ENCODE assay signal across 15 cellular contexts in genomic region chr7:150410680-150411346, GRCh38. TPM values are rescaled to one million over a fixed set of nuclear protein-coding genes. Genes with fewer than 3 reads are reported as not detected.
DNase-seq lines count a peak whose midpoint lies in the region; ATAC-seq, FAIRE-seq and TF ChIP-seq lines count a peak whose summit lies in the region.
"Had no signal": no experiment of that assay in that cellular context is flagged by ENCODE, and none has a peak within 500 bp of the region (broad histone marks: within the 10 kb centered on the region; RNA-seq: fewer than 3 reads in every experiment).

No MANE protein-coding gene starts in this region.

- H3K9me3 ChIP-seq in heart left ventricle (no peaks in the 10 kb centered on the region), right cardiac atrium (ENCODE audit: control insufficient read depth, low read length) (no peaks in the 10 kb centered on the region), K562 (replicated peaks; ENCODE audit: control insufficient read depth, insufficient read depth, low read depth, low read length) (no peaks in the 10 kb centered on the region), thyroid gland (no peaks in the 10 kb centered on the region)
- no peaks in the 10 kb centered on the region for H3K9me3 ChIP-seq in naive thymus-derived CD4-positive, alpha-beta T cell (ENCODE audit: control insufficient read depth in 2 of 3, low read length in 3 of 3)

- no peak for TF ChIP-seq CTCF in heart left ventricle (IDR thresholded peaks at IDR 0.05)
- no peak for TF ChIP-seq CTCF in K562 (IDR thresholded peaks at IDR 0.05 in 2 of 3, conservative IDR thresholded peaks at IDR 0.05 in 1 of 3; ENCODE audit: insufficient read depth in 2 of 3, low read depth in 1 of 3, low read length in 3 of 3)
- no peak for TF ChIP-seq CTCF in thyroid gland (IDR thresholded peaks at IDR 0.05)

- H3K9me3 Mint-ChIP-seq in naive thymus-derived CD4-positive, alpha-beta T cell = no peaks in the 10 kb centered on the region

- H2AFZ ChIP-seq in K562 (ENCODE audit: low read depth, low read length) = no peak overlapping the region

- H3K9me1 ChIP-seq in K562 (ENCODE audit: control insufficient read depth, insufficient read depth, low read length) = no peaks in the 10 kb centered on the region

- peaks cover 0 to 17% (median 11%) of the 10 kb centered on the region in 12 donors for H3K4me1 ChIP-seq in heart left ventricle
- peaks cover 6% of the 10 kb centered on the region for H3K4me1 ChIP-seq in right cardiac atrium (ENCODE audit: control insufficient read depth, insufficient read depth, low read length)
- peaks cover 15 to 39% of the 10 kb centered on the region in 2 experiments for H3K4me1 ChIP-seq in K562 (replicated peaks in 1 of 2; ENCODE audit: control insufficient read depth in 2 of 2, insufficient read depth in 2 of 2, low read length in 2 of 2)
- peaks cover 5 to 11% of the 10 kb centered on the region in 2 donors for H3K4me1 ChIP-seq in naive thymus-derived CD4-positive, alpha-beta T cell (ENCODE audit: control insufficient read depth in 2 of 2, insufficient read depth in 2 of 2, low read length in 2 of 2)
- peaks cover 60 to 74% of the 10 kb centered on the region in 2 donors for H3K4me1 ChIP-seq in thyroid gland

- no peak overlapping the region for H3K4me2 ChIP-seq in K562 (ENCODE audit: insufficient read depth, low read length)

- H3K27me3 Mint-ChIP-seq in naive thymus-derived CD4-positive, alpha-beta T cell = no peaks in the 10 kb centered on the region

- H3K79me2 ChIP-seq in K562 (ENCODE audit: control insufficient read depth, insufficient read depth, low read length) = peaks cover 7% of the 10 kb centered on the region; the same call in 2 of the 3 replicates

- peak overlapping the region in 1 of 2 experiments; percentile 71; a peak in 2 of 4 replicates for H3K9ac ChIP-seq in K562 (ENCODE audit: insufficient read depth in 1 of 2, low read depth in 2 of 2, low read length in 2 of 2)

- H3K36me3 Mint-ChIP-seq in naive thymus-derived CD4-positive, alpha-beta T cell = peaks cover 0 to 18% (median 3%) of the 10 kb centered on the region in 5 donors

- intact Hi-C loops in heart left ventricle (cut with DNase I) (loop anchor here in 1 of 10 donors (10.0 kb wide), 1 partner anchor 126 kb away; no protein-coding TSS in a partner anchor), right cardiac atrium (cut with DNase I) (no loop called here), K562 (cut with micrococcal nuclease) (no loop called here), thyroid gland (cut with DNase I) (no loop called here)
- intact Hi-C loops in naive thymus-derived CD4-positive, alpha-beta T cell (cut with micrococcal nuclease) = no loop called here

- no TSS peak for BruUV-seq in K562 (replicated peaks; lab: Mats Ljungman, UMichigan)

- H3K4me1 Mint-ChIP-seq in naive thymus-derived CD4-positive, alpha-beta T cell = peaks cover 17 to 30% (median 21%) of the 10 kb centered on the region in 7 donors

- H3K4me3 ChIP-seq in heart left ventricle = no peak overlapping the region
- no peak overlapping the region for H3K4me3 ChIP-seq in right cardiac atrium (ENCODE audit: low read length)
- no peak overlapping the region for H3K4me3 ChIP-seq in K562
- no peak overlapping the region for H3K4me3 ChIP-seq in naive thymus-derived CD4-positive, alpha-beta T cell (ENCODE audit: low read length)
- no peak overlapping the region for H3K4me3 ChIP-seq in thyroid gland (replicated peaks in 1 of 3)

- CTCF ChIA-PET in K562 (lab: Yijun Ruan, JAX; ENCODE audit: low intra/inter-chr PET ratio) = no interaction called here
- CTCF ChIA-PET in naive thymus-derived CD4-positive, alpha-beta T cell (lab: Charles Lee) = no interaction called here

- no peak for TF ChIP-seq EP300 in K562 (IDR thresholded peaks at IDR 0.05; ENCODE audit: low read length)

- FAIRE-seq in K562 (lab: Jason Lieb, UNC) = no peak
- FAIRE-seq: colon, HepG2 had no signal

- TF ChIP-seq POLR2A in heart left ventricle (IDR thresholded peaks at IDR 0.05) (no peak), K562 (conservative IDR thresholded peaks at IDR 0.05) (no peak), thyroid gland (IDR thresholded peaks at IDR 0.05) (peak in 1 of 2 donors; percentile 55)

- WGBS in heart left ventricle, 4 donors = 78 to 85% (median 80%) methylated on average over 8 to 10 of the region's 10 CpGs
- WGBS in right cardiac atrium = 70% methylated on average over 10 of the region's 10 CpGs
- 70% methylated on average over 10 of the region's 10 CpGs for WGBS in K562 (ENCODE audit: insufficient coverage, low coverage, missing lambda C conversion rate)
- WGBS in thyroid gland, 2 donors = 39 to 44% methylated on average over 9 to 10 of the region's 10 CpGs

- H3K36me3 ChIP-seq in heart left ventricle (peaks cover 0 to 16% (median 0%) of the 10 kb centered on the region in 9 donors), K562 (ENCODE audit: control insufficient read depth, insufficient read depth, low read length) (peaks cover 13% of the 10 kb centered on the region; the same call in 1 of the 3 replicates), thyroid gland (no peaks in the 10 kb centered on the region)
- H3K36me3 ChIP-seq in naive thymus-derived CD4-positive, alpha-beta T cell (ENCODE audit: control insufficient read depth in 2 of 3, insufficient read depth in 3 of 3, low read length in 3 of 3) = peaks cover 0 to 38% (median 3%) of the 10 kb centered on the region in 3 experiments

- H3K27ac ChIP-seq in heart left ventricle (no peak overlapping the region), right cardiac atrium (ENCODE audit: low read length) (no peak overlapping the region), K562 (ENCODE audit: extremely low read depth, low read depth, low read length) (no peak overlapping the region), thyroid gland (peak overlapping the region; percentile 75 to 87 (median 86))
- H3K27ac ChIP-seq in naive thymus-derived CD4-positive, alpha-beta T cell (ENCODE audit: low read depth, low read length) = no peak overlapping the region

- no peak for TF ChIP-seq RAD21 in K562 (CRISPR knock-in tag; conservative IDR thresholded peaks at IDR 0.05 in 1 of 2, IDR thresholded peaks at IDR 0.05 in 1 of 2)

- in situ Hi-C loops in K562 (cut with MboI) = no loop called here

- no peak overlapping the region for H3K4me3 Mint-ChIP-seq in naive thymus-derived CD4-positive, alpha-beta T cell

- DNase-seq in heart left ventricle = peak in 3 of 5 donors; percentile 19 to 42 (median 23)
- no peak for DNase-seq in right cardiac atrium
- no peak for DNase-seq in K562 (ENCODE audit: extremely low read depth in 1 of 4, low spot score in 3 of 4)
- DNase-seq in naive thymus-derived CD4-positive, alpha-beta T cell = no peak
- peak; percentile 77 for DNase-seq in thyroid gland
- no peak for DNase-seq in NOMO-1 treated with dmso at 0.1 percent for 144 hours (lab: John Stamatoyannopoulos, UW; ENCODE audit: unreplicated experiment)
- no peak for DNase-seq in SHP77 treated with DMSO at 0.1 percent for 48 hours (lab: John Stamatoyannopoulos, UW)
- DNase-seq: activated CD4-positive, alpha-beta T cell treated with anti-CD3 and anti-CD28 coated beads for 48 hours; activated naive CD4-positive, alpha-beta T cell treated with Interleukin-2 at 50 U/mL for 16 hours; DND-41; NCI-H1092 treated with DMSO at 0.1 percent for 48 hours had no signal

- H3K27ac Mint-ChIP-seq in naive thymus-derived CD4-positive, alpha-beta T cell = peak overlapping the region in 6 of 9 donors; percentile 2 to 85 (median 54)

- no peaks in the 10 kb centered on the region for H4K20me1 ChIP-seq in K562 (replicated peaks; ENCODE audit: control insufficient read depth, insufficient read depth, low read length)

- ATAC-seq in heart left ventricle = no peak
- no peak for ATAC-seq in right cardiac atrium
- no peak for ATAC-seq in K562
- ATAC-seq in naive thymus-derived CD4-positive, alpha-beta T cell = no peak
- no peak for ATAC-seq in GM19467 (IDR thresholded peaks at IDR 0.05; ENCODE audit: unreplicated experiment)
- ATAC-seq: HepG2 had no signal

- POLR2A ChIA-PET in K562 (lab: Yijun Ruan, JAX) = interaction anchor here (0.6 to 1.0 kb wide), 4 partner anchors 13 to 1108 kb away, joined by 3 to 5 read pairs (median 4); no protein-coding TSS in a partner anchor
- POLR2A ChIA-PET in naive thymus-derived CD4-positive, alpha-beta T cell (lab: Charles Lee) = interaction anchor here (0.7 to 1.1 kb wide), 2 partner anchors 8 to 54 kb away, joined by 3 to 4 read pairs; no protein-coding TSS in a partner anchor

- no peaks in the 10 kb centered on the region for H3K27me3 ChIP-seq in heart left ventricle
- H3K27me3 ChIP-seq in right cardiac atrium (ENCODE audit: control insufficient read depth, insufficient read depth) = no peaks in the 10 kb centered on the region
- no peaks in the 10 kb centered on the region for H3K27me3 ChIP-seq in K562 (ENCODE audit: control insufficient read depth in 2 of 2, insufficient read depth in 2 of 2, low read length in 2 of 2)
- H3K27me3 ChIP-seq in naive thymus-derived CD4-positive, alpha-beta T cell (ENCODE audit: control insufficient read depth in 2 of 2, insufficient read depth in 2 of 2, low read length in 2 of 2) = no peaks in the 10 kb centered on the region
- H3K27me3 ChIP-seq in thyroid gland = no peaks in the 10 kb centered on the region

RNA-seq across cellular contexts. Expression of gene ZNF775, which starts 31.7 kb away (rescaled TPM):
- total RNA-seq in heart left ventricle (1 to 10 TPM; 2.1 to 5.0 (median 3.3) TPM), right cardiac atrium (1 to 10 TPM; 5.1 to 6.5 (median 5.8) TPM), K562 (2014; rRNA removed) (18.6 and 21.8 TPM in 2 replicates), K562 (2014; rRNA removed; fragmentation: Illumina TruSeq; extraction: Trizol) (1.1 and 1.8 TPM in 2 replicates), K562 (2015; rRNA removed; fragmentation: Illumina TruSeq; extraction: Trizol) (5.5 and 5.7 TPM in 2 replicates), K562 (2021) (18.7 and 19.2 TPM in 2 replicates), thyroid gland (1 to 10 TPM; 4.3 to 7.5 (median 6.3) TPM)
- polyA plus RNA-seq in heart left ventricle (1 to 10 TPM; 1.8 to 4.4 TPM), right cardiac atrium (4.5 TPM), K562 (2011; rRNA removed) (4.9 and 8.3 TPM in 2 replicates), K562 (2014; fragmentation: Illumina TruSeq; extraction: Trizol) (1.5 and 3.5 TPM in 2 replicates), K562 (2014; fragmentation: Nextera tagmentation; extraction: Ambion mirVana) (under 1 TPM; 0.04 to 0.20 TPM), K562 (2014; rRNA removed) (13.1 and 13.2 TPM in 2 replicates)
- 3.1 and 10.5 TPM in 2 replicates for total RNA-seq in K562 (2011; cell fraction: chromatin; rRNA removed; ENCODE audit: low replicate concordance)
- total RNA-seq in K562 (2011; cell fraction: nucleolus; rRNA removed) = 12.0 and 14.7 TPM in 2 replicates
- 5.9 TPM in 2 replicates for total RNA-seq in K562 (2011; cell fraction: nucleoplasm; rRNA removed)
- polyA plus RNA-seq in K562 (2011; cell fraction: cytosol; rRNA removed) = 7.9 and 29.5 TPM in 2 replicates
- 9.1 and 15.1 TPM in 2 replicates for polyA plus RNA-seq in K562 (2011; cell fraction: nucleus; rRNA removed)
- polyA plus RNA-seq in K562 (2012) = 11.8 and 13.9 TPM in 2 replicates
- 1.3 and 1.6 TPM in 2 replicates for polyA minus RNA-seq in K562 (2011; rRNA and poly(A)+ RNA removed)
- polyA minus RNA-seq in K562 (2011; cell fraction: cytosol; rRNA and poly(A)+ RNA removed) = 7.2 and 17.1 TPM in 2 replicates
- 4.3 and 5.3 TPM in 2 replicates for polyA minus RNA-seq in K562 (2011; cell fraction: nucleus; rRNA and poly(A)+ RNA removed)
- total RNA-seq in naive thymus-derived CD4-positive, alpha-beta T cell = 1 to 10 TPM; 1.1 to 5.7 (median 4.3) TPM
- polyA plus RNA-seq in naive thymus-derived CD4-positive, alpha-beta T cell = 1 to 10 TPM; 3.3 to 7.4 TPM

RNA-seq across cellular contexts. Expression of gene GIMAP8, which starts 39.6 kb away (rescaled TPM):
- total RNA-seq in heart left ventricle (10 to 100 TPM; 11.3 to 36.0 (median 14.9) TPM), right cardiac atrium (10 to 100 TPM; 11.4 to 21.0 (median 12.4) TPM), K562 (2014; rRNA removed) (not detected in 2 replicates), K562 (2014; rRNA removed; fragmentation: Illumina TruSeq; extraction: Trizol) (not detected in 2 replicates), K562 (2015; rRNA removed; fragmentation: Illumina TruSeq; extraction: Trizol) (not detected in 2 replicates), K562 (2021) (0.16 TPM in 1 of 2 replicates, not detected in the other), thyroid gland (10 to 100 TPM in 3 of 4 donors, 1 to 10 TPM in 1; 7.5 to 34.5 (median 20.0) TPM)
- polyA plus RNA-seq in heart left ventricle (10 to 100 TPM; 11.7 to 20.3 TPM), right cardiac atrium (12.2 TPM), K562 (2011; rRNA removed) (not detected in 2 replicates), K562 (2014; fragmentation: Illumina TruSeq; extraction: Trizol) (not detected in 2 replicates), K562 (2014; fragmentation: Nextera tagmentation; extraction: Ambion mirVana) (not detected), K562 (2014; rRNA removed) (not detected in 2 replicates)
- not detected in 2 replicates for total RNA-seq in K562 (2011; cell fraction: chromatin; rRNA removed; ENCODE audit: low replicate concordance)
- total RNA-seq in K562 (2011; cell fraction: nucleolus; rRNA removed) = not detected in 2 replicates
- total RNA-seq in K562 (2011; cell fraction: nucleoplasm; rRNA removed) = not detected in 2 replicates
- polyA plus RNA-seq in K562 (2011; cell fraction: cytosol; rRNA removed) = not detected in 2 replicates
- not detected in 2 replicates for polyA plus RNA-seq in K562 (2011; cell fraction: nucleus; rRNA removed)
- 0.01 TPM in 2 replicates for polyA plus RNA-seq in K562 (2012)
- not detected in 2 replicates for polyA minus RNA-seq in K562 (2011; rRNA and poly(A)+ RNA removed)
- polyA minus RNA-seq in K562 (2011; cell fraction: cytosol; rRNA and poly(A)+ RNA removed) = not detected in 2 replicates
- polyA minus RNA-seq in K562 (2011; cell fraction: nucleus; rRNA and poly(A)+ RNA removed) = not detected in 2 replicates
- 10 to 100 TPM; 13.8 to 69.7 (median 52.5) TPM for total RNA-seq in naive thymus-derived CD4-positive, alpha-beta T cell
- polyA plus RNA-seq in naive thymus-derived CD4-positive, alpha-beta T cell = 10 to 100 TPM; 26.0 to 56.5 TPM
- total RNA-seq: HepG2, NCI-H460 had no signal
- polyA plus RNA-seq: HepG2 had no signal

RNA-seq across cellular contexts. Expression of gene REPIN1, which starts 42.2 kb away (rescaled TPM):
- 100 to 1,000 TPM in 5 of 9 donors, 10 to 100 TPM in 4; 90.4 to 141 (median 100) TPM for total RNA-seq in heart left ventricle
- polyA plus RNA-seq in heart left ventricle = 10 to 100 TPM; 49.8 to 79.6 TPM
- 100 to 1,000 TPM in 3 of 4 donors, 10 to 100 TPM in 1; 98.2 to 116 (median 107) TPM for total RNA-seq in right cardiac atrium
- 70.6 TPM for polyA plus RNA-seq in right cardiac atrium
- total RNA-seq in K562 (2011; cell fraction: chromatin; rRNA removed; ENCODE audit: low replicate concordance) = 109 and 296 TPM in 2 replicates
- total RNA-seq in K562 (2011; cell fraction: nucleolus; rRNA removed) = 251 and 260 TPM in 2 replicates
- 183 and 184 TPM in 2 replicates for total RNA-seq in K562 (2011; cell fraction: nucleoplasm; rRNA removed)
- total RNA-seq in K562 (2014; rRNA removed) = 212 and 268 TPM in 2 replicates
- total RNA-seq in K562 (2014; rRNA removed; fragmentation: Illumina TruSeq; extraction: Trizol) = 46.9 and 56.8 TPM in 2 replicates
- 94.0 and 99.6 TPM in 2 replicates for total RNA-seq in K562 (2015; rRNA removed; fragmentation: Illumina TruSeq; extraction: Trizol)
- 277 and 283 TPM in 2 replicates for total RNA-seq in K562 (2021)
- polyA plus RNA-seq in K562 (2011; rRNA removed) = 130 and 189 TPM in 2 replicates
- polyA plus RNA-seq in K562 (2011; cell fraction: cytosol; rRNA removed) = 210 and 322 TPM in 2 replicates
- 461 and 543 TPM in 2 replicates for polyA plus RNA-seq in K562 (2011; cell fraction: nucleus; rRNA removed)
- polyA plus RNA-seq in K562 (2012) = 186 and 202 TPM in 2 replicates
- 94.3 and 120 TPM in 2 replicates for polyA plus RNA-seq in K562 (2014; fragmentation: Illumina TruSeq; extraction: Trizol)
- 10 to 100 TPM in 1 of 2 experiments, 1 to 10 TPM in 1; 8.1 to 11.0 TPM for polyA plus RNA-seq in K562 (2014; fragmentation: Nextera tagmentation; extraction: Ambion mirVana)
- 209 and 237 TPM in 2 replicates for polyA plus RNA-seq in K562 (2014; rRNA removed)
- 65.6 and 71.9 TPM in 2 replicates for polyA minus RNA-seq in K562 (2011; rRNA and poly(A)+ RNA removed)
- polyA minus RNA-seq in K562 (2011; cell fraction: cytosol; rRNA and poly(A)+ RNA removed) = 96.6 and 122 TPM in 2 replicates
- polyA minus RNA-seq in K562 (2011; cell fraction: nucleus; rRNA and poly(A)+ RNA removed) = 81.0 and 130 TPM in 2 replicates
- total RNA-seq in naive thymus-derived CD4-positive, alpha-beta T cell = 100 to 1,000 TPM in 1 of 5 experiments, 10 to 100 TPM in 4; 68.5 to 103 (median 79.7) TPM
- polyA plus RNA-seq in naive thymus-derived CD4-positive, alpha-beta T cell = 10 to 100 TPM; 46.7 to 77.0 TPM
- 100 to 1,000 TPM in 3 of 4 donors, 10 to 100 TPM in 1; 71.9 to 144 (median 123) TPM for total RNA-seq in thyroid gland

Comparison
In these comparisons a context has a peak if more than half of its experiments do, and no peak if none do; other contexts are left out.
1. DNase-seq: peak in heart left ventricle (3 of 5) and thyroid gland (2 of 2); none in right cardiac atrium (0 of 3), K562 (0 of 4), naive thymus-derived CD4-positive, alpha-beta T cell (0 of 9), NOMO-1 treated with dmso at 0.1 percent for 144 hours (single experiment) and SHP77 treated with DMSO at 0.1 percent for 48 hours (single experiment).
2. H3K27ac ChIP-seq: peak in thyroid gland (3 of 3); none in heart left ventricle (0 of 12), right cardiac atrium (single experiment), K562 (single experiment) and naive thymus-derived CD4-positive, alpha-beta T cell (single experiment).
3. RNA of gene GIMAP8, which starts 39.6 kb away (total RNA-seq): 13.8 to 69.7 TPM in naive thymus-derived CD4-positive, alpha-beta T cell, 7.5 to 34.5 TPM in thyroid gland, 11.3 to 36.0 TPM in heart left ventricle and 11.4 to 21.0 TPM in right cardiac atrium; 0.16 TPM in K562; every median in the first group is over 4 times any median in the second.